1 cellular context compared by ENCODE assay signal in the genomic region with DNA sequence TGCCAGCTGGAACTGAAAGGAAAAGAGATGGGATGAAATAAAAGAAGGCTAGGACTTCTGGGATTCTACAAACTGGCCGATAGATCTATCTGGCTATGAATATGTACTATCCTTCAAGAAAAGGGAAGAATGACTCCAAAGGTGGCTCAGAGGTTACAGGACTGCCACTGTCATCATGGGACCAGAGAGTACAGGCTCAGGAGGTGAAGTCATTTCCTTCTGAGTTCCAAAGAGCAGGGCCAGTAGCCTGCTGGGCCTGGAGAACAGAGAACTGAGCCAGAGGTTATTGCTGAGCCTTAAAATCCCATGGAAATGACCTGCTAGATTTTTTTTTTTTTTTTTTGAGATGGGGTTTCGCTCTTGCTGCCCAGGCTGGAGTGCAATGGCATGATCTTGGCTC.
TF ChIP-seq lines count a peak whose summit lies in the region.

No MANE protein-coding gene starts in this region.

TF ChIP-seq in HepG2, 621 proteins besides CTCF, POLR2A, EP300 and RAD21:
- TF ChIP-seq ZSCAN20 (CRISPR knock-in tag; IDR thresholded peaks at IDR 0.05; ENCODE audit: borderline replicate concordance) (no peak), SOX13 (IDR thresholded peaks at IDR 0.05) (no peak), SOX13 (CRISPR knock-in tag; conservative IDR thresholded peaks at IDR 0.05 in 1 of 2, IDR thresholded peaks at IDR 0.05 in 1 of 2) (no peak), SNAI1 (CRISPR knock-in tag; IDR thresholded peaks at IDR 0.05; ENCODE audit: borderline replicate concordance) (no peak), ATF4 (CRISPR knock-in tag; IDR thresholded peaks at IDR 0.05) (no peak), ZNF850 (CRISPR knock-in tag; conservative IDR thresholded peaks at IDR 0.05) (no peak), ZNF335 (CRISPR knock-in tag; IDR thresholded peaks at IDR 0.05) (no peak), ZNF788 (CRISPR knock-in tag; IDR thresholded peaks at IDR 0.05; ENCODE audit: borderline replicate concordance) (no peak), MED1 (CRISPR knock-in tag; IDR thresholded peaks at IDR 0.05) (no peak), RARA (CRISPR knock-in tag; IDR thresholded peaks at IDR 0.05) (no peak), KAT8 (CRISPR knock-in tag; IDR thresholded peaks at IDR 0.05) (no peak), ZNF253 (CRISPR knock-in tag; IDR thresholded peaks at IDR 0.05; ENCODE audit: borderline replicate concordance) (no peak), ATF7-NPFF (CRISPR knock-in tag; IDR thresholded peaks at IDR 0.05; ENCODE audit: low read depth) (no peak), ZNF589 (CRISPR knock-in tag; conservative IDR thresholded peaks at IDR 0.05) (no peak)
